In the genomic region with DNA sequence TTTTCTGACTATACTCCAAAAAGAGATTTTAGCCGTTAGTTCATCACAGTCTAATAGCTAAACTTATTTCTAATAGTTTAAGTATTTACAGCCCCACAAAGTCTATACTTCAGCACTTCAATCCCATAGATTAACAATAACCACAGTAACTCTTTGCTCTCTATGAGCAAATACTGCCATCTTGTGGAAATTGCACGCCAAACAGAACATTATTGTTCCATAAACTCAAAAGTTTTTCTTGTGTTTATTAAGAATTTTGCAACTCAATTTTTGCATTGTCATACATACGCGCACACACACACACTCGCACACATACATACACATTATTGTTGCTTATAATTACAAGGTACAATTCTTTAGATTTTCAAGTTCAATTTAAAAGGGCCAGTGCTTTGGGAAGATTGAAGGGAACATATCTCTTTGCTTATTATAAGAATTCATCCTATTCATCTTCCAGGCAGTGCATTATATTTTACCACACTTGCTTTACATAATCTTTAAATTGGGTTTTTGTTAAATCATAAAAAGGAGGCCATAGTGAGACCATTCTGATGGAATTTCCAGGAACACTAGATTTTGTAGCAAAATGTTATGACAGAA, we compare ENCODE assay signal across 1 cellular context.
TF ChIP-seq lines count a peak whose summit lies in the region.

No MANE protein-coding gene starts in this region.

TF ChIP-seq in H1, 55 proteins besides CTCF, POLR2A, EP300 and RAD21 (continued from another document):
- TF ChIP-seq KDM1A (IDR thresholded peaks at IDR 0.05; ENCODE audit: borderline replicate concordance, low read length), result no peak
- no peak for TF ChIP-seq BACH1 (IDR thresholded peaks at IDR 0.05; ENCODE audit: low read length)
- TF ChIP-seq MAFK (IDR thresholded peaks at IDR 0.05; ENCODE audit: low read depth, low read length), result no peak
- TF ChIP-seq SIRT6 (IDR thresholded peaks at IDR 0.05; ENCODE audit: low read length), result no peak
- TF ChIP-seq EGR1 (IDR thresholded peaks at IDR 0.05; ENCODE audit: borderline replicate concordance, low read depth, low read length), result no peak
- TF ChIP-seq HDAC2 (IDR thresholded peaks at IDR 0.05; ENCODE audit: borderline replicate concordance in 1 of 2, low read depth in 2 of 2, low read length in 2 of 2), result no peak
- TF ChIP-seq SP1 (IDR thresholded peaks at IDR 0.05; ENCODE audit: low read depth, low read length), result no peak
- no peak for TF ChIP-seq BCL11A (IDR thresholded peaks at IDR 0.05; ENCODE audit: low read depth in 2 of 2, low read length in 2 of 2)
- no peak for TF ChIP-seq KDM4A (IDR thresholded peaks at IDR 0.05; ENCODE audit: low read depth, low read length, severe bottlenecking)
- TF ChIP-seq, protein P1, sequence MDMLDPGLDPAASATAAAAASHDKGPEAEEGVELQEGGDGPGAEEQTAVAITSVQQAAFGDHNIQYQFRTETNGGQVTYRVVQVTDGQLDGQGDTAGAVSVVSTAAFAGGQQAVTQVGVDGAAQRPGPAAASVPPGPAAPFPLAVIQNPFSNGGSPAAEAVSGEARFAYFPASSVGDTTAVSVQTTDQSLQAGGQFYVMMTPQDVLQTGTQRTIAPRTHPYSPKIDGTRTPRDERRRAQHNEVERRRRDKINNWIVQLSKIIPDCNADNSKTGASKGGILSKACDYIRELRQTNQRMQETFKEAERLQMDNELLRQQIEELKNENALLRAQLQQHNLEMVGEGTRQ (IDR thresholded peaks at IDR 0.05; ENCODE audit: low read length), result no peak
- TF ChIP-seq EZH2 (IDR thresholded peaks at IDR 0.05; ENCODE audit: low read depth, low read length, severe bottlenecking), result no peak
